In the genomic region with DNA sequence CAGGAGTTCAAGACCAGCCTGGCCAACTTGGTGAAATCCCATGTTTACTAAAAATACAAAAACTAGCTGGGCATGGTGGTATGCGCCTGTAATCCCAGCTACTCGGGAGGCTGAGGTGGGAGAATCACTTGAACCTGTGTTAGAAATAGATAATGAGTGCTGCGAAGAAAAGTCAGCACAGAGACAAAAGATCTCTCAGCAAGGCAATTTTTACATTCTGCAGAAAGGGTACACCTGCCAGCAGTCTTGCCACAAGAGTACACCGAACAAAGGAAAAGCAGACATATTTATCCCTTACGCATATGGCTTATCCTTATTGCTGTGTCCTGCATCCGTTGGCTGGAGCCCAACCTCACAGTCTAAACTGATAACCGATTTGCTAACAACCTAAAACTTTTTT, we compare ENCODE assay signal across 20 cellular contexts. TPM values are rescaled to one million over a fixed set of nuclear protein-coding genes. Genes with fewer than 3 reads are reported as not detected.
DNase-seq lines count a peak whose midpoint lies in the region; ATAC-seq, FAIRE-seq and TF ChIP-seq lines count a peak whose summit lies in the region.
"Had no signal": no experiment of that assay in that cellular context is flagged by ENCODE, and none has a peak within 500 bp of the region (broad histone marks: within the 10 kb centered on the region; RNA-seq: fewer than 3 reads in every experiment).

No MANE protein-coding gene starts in this region.

- H4K20me1 ChIP-seq in HCT116 (ENCODE audit: insufficient read depth) (no peaks in the 10 kb centered on the region), MM.1S (ENCODE audit: insufficient read depth, low read length) (no peaks in the 10 kb centered on the region), K562 (replicated peaks; ENCODE audit: control insufficient read depth, insufficient read depth, low read length) (no peaks in the 10 kb centered on the region)
- H4K20me1 ChIP-seq: BLaER1 treated with 17β-estradiol and CSF1 and Interleukin-3, amounts not matched to agents 10 nM and 100 nM had no signal

- CTCF ChIA-PET in HCT116 (lab: Charles Lee): no interaction called here
- CTCF ChIA-PET in K562 (lab: Yijun Ruan, JAX; ENCODE audit: low intra/inter-chr PET ratio): no interaction called here

- no peaks in the 10 kb centered on the region for H3K36me3 ChIP-seq in HCT116 (ENCODE audit: control insufficient read depth in 1 of 2, insufficient read depth in 2 of 2, low read length in 2 of 2)
- no peaks in the 10 kb centered on the region for H3K36me3 ChIP-seq in MM.1S (replicated peaks; ENCODE audit: insufficient read depth, low read length)
- no peaks in the 10 kb centered on the region for H3K36me3 ChIP-seq in K562 (ENCODE audit: control insufficient read depth, insufficient read depth, low read length)
- H3K36me3 ChIP-seq in vagina: no peaks in the 10 kb centered on the region
- H3K36me3 ChIP-seq: BLaER1 treated with 17β-estradiol and CSF1 and Interleukin-3, amounts not matched to agents 10 nM and 100 nM had no signal

- peaks cover 17% of the 10 kb centered on the region for H3F3A ChIP-seq in MM.1S (ENCODE audit: insufficient read depth, low read length)

- TF ChIP-seq CTCF in HCT116 (IDR thresholded peaks at IDR 0.05 in 2 of 3, conservative IDR thresholded peaks at IDR 0.05 in 1 of 3; ENCODE audit: borderline replicate concordance in 1 of 3, insufficient read depth in 1 of 3, low read depth in 2 of 3, low read length in 2 of 3) (no peak), MM.1S (IDR thresholded peaks at IDR 0.05; ENCODE audit: low read length) (no peak), K562 (IDR thresholded peaks at IDR 0.05 in 2 of 3, conservative IDR thresholded peaks at IDR 0.05 in 1 of 3; ENCODE audit: insufficient read depth in 2 of 3, low read depth in 1 of 3, low read length in 3 of 3) (no peak), vagina (IDR thresholded peaks at IDR 0.05) (no peak)

- H3K4me2 ChIP-seq in HCT116 (ENCODE audit: low read length): no peak overlapping the region
- peak overlapping the region; percentile 47; the same call in 1 of the 2 replicates for H3K4me2 ChIP-seq in MM.1S (ENCODE audit: low read depth, low read length)
- no peak overlapping the region for H3K4me2 ChIP-seq in K562 (ENCODE audit: insufficient read depth, low read length)
- H3K4me2 ChIP-seq: A549; BLaER1 treated with 17β-estradiol and CSF1 and Interleukin-3, amounts not matched to agents 10 nM and 100 nM had no signal

- H3K9me2 ChIP-seq in HCT116 (ENCODE audit: insufficient read depth) (no peaks in the 10 kb centered on the region), MM.1S (replicated peaks; ENCODE audit: insufficient read depth, low read length) (no peaks in the 10 kb centered on the region)

- TF ChIP-seq POLR2A in HCT116 (IDR thresholded peaks at IDR 0.05; ENCODE audit: borderline replicate concordance, extremely low read depth, insufficient read depth, insufficient read length): no peak
- TF ChIP-seq POLR2A in K562 (conservative IDR thresholded peaks at IDR 0.05): no peak
- TF ChIP-seq POLR2A in vagina (IDR thresholded peaks at IDR 0.05): no peak

- H3K4me1 ChIP-seq in HCT116 (ENCODE audit: control insufficient read depth in 1 of 2, insufficient read depth in 2 of 2, low read length in 2 of 2) (peaks cover 0 to 7% of the 10 kb centered on the region in 2 experiments; a peak in 1 of 4 replicates), MM.1S (ENCODE audit: low read length) (peaks cover 8% of the 10 kb centered on the region), K562 (replicated peaks in 1 of 2; ENCODE audit: control insufficient read depth in 2 of 2, insufficient read depth in 2 of 2, low read length in 2 of 2) (peaks cover 0 to 4% of the 10 kb centered on the region in 2 experiments; a peak in 1 of 5 replicates), vagina (no peaks in the 10 kb centered on the region)
- H3K4me1 ChIP-seq: A549; BLaER1 treated with 17β-estradiol and CSF1 and Interleukin-3, amounts not matched to agents 10 nM and 100 nM; Caco-2 had no signal

- H3K4me3 ChIP-seq in HCT116 (replicated peaks in 1 of 2; ENCODE audit: low read depth in 1 of 2, low read length in 2 of 2) (no peak overlapping the region), MM.1S (ENCODE audit: low read length) (no peak overlapping the region), K562 (no peak overlapping the region), vagina (no peak overlapping the region)
- H3K4me3 ChIP-seq: A549; BLaER1 treated with 17β-estradiol and CSF1 and Interleukin-3, amounts not matched to agents 10 nM and 100 nM had no signal

- no peaks in the 10 kb centered on the region for H3K9me1 ChIP-seq in K562 (ENCODE audit: control insufficient read depth, insufficient read depth, low read length)

- in situ Hi-C loops in K562 (cut with MboI): no loop called here

- TF ChIP-seq RAD21 in HCT116 (IDR thresholded peaks at IDR 0.05; ENCODE audit: low read depth) (no peak), K562 (CRISPR knock-in tag; conservative IDR thresholded peaks at IDR 0.05 in 1 of 2, IDR thresholded peaks at IDR 0.05 in 1 of 2) (no peak)

- BruUV-seq in HCT116 (replicated peaks; lab: Mats Ljungman, UMichigan) (no TSS peak), K562 (replicated peaks; lab: Mats Ljungman, UMichigan) (no TSS peak)

- H3K9me3 ChIP-seq in HCT116 (ENCODE audit: control insufficient read depth in 1 of 2, insufficient read depth in 1 of 2, low read depth in 1 of 2, low read length in 2 of 2) (no peaks in the 10 kb centered on the region), MM.1S (replicated peaks; ENCODE audit: insufficient read depth, low read length) (no peaks in the 10 kb centered on the region), K562 (replicated peaks; ENCODE audit: control insufficient read depth, insufficient read depth, low read depth, low read length) (no peaks in the 10 kb centered on the region; the same call in 1 of the 2 replicates), vagina (no peaks in the 10 kb centered on the region)

- intact Hi-C loops in HCT116 (cut with micrococcal nuclease) (no loop called here), K562 (cut with micrococcal nuclease) (no loop called here), vagina (cut with DNase I) (no loop called here)

- ATAC-seq in HCT116 (no peak), K562 (no peak), GM21528 (IDR thresholded peaks at IDR 0.05; ENCODE audit: low FRiP score, unreplicated experiment) (no peak)
- ATAC-seq: A549; CD8-positive, alpha-beta T cell had no signal

- H3K27ac ChIP-seq in HCT116 (ENCODE audit: low read depth, low read length) (no peak overlapping the region), MM.1S (ENCODE audit: low read length) (no peak overlapping the region; the same call in 1 of the 2 replicates), K562 (ENCODE audit: extremely low read depth, low read depth, low read length) (no peak overlapping the region), vagina (no peak overlapping the region)
- H3K27ac ChIP-seq: 22Rv1; A549; BLaER1 treated with 17β-estradiol and CSF1 and Interleukin-3, amounts not matched to agents 10 nM and 100 nM; C4-2B had no signal

- H2AFZ ChIP-seq in HCT116 (ENCODE audit: low read depth, low read length, poor library complexity, severe bottlenecking): no peak overlapping the region
- no peak overlapping the region for H2AFZ ChIP-seq in MM.1S (ENCODE audit: low read length)
- no peak overlapping the region for H2AFZ ChIP-seq in K562 (ENCODE audit: low read depth, low read length)

- H3K27me3 ChIP-seq in HCT116 (ENCODE audit: insufficient read depth, low read length) (no peaks in the 10 kb centered on the region), MM.1S (replicated peaks; ENCODE audit: insufficient read depth, low read length) (no peaks in the 10 kb centered on the region), K562 (ENCODE audit: control insufficient read depth in 2 of 2, insufficient read depth in 2 of 2, low read length in 2 of 2) (no peaks in the 10 kb centered on the region), vagina (no peaks in the 10 kb centered on the region)
- H3K27me3 ChIP-seq: BLaER1 treated with 17β-estradiol and CSF1 and Interleukin-3, amounts not matched to agents 10 nM and 100 nM had no signal

- H3K9ac ChIP-seq in HCT116 (ENCODE audit: low read length) (no peak overlapping the region), MM.1S (ENCODE audit: low read length) (no peak overlapping the region), K562 (ENCODE audit: insufficient read depth in 1 of 2, low read depth in 2 of 2, low read length in 2 of 2) (no peak overlapping the region)
- H3K9ac ChIP-seq: BLaER1 treated with 17β-estradiol and CSF1 and Interleukin-3, amounts not matched to agents 10 nM and 100 nM had no signal

- no peak for TF ChIP-seq EP300 in K562 (IDR thresholded peaks at IDR 0.05; ENCODE audit: low read length)

- 39% methylated on average over 7 of the region's 7 CpGs for WGBS in K562 (ENCODE audit: insufficient coverage, low coverage, missing lambda C conversion rate)

- RAD21 ChIA-PET in HCT116 (lab: Charles Lee; ENCODE audit: low non-redundant PET in 1 of 2, low total read pairs in 2 of 2, uncharacterized antibody in 2 of 2, unreplicated experiment in 2 of 2): no interaction called here

- no peak for DNase-seq in HCT116 (ENCODE audit: low read depth, low spot score)
- no peak for DNase-seq in MM.1S
- no peak for DNase-seq in K562 (ENCODE audit: extremely low read depth in 1 of 4, low spot score in 3 of 4)
- DNase-seq in NCI-H1694 treated with DMSO at 0.1 percent for 48 hours (lab: John Stamatoyannopoulos, UW): no peak
- DNase-seq in vagina (ENCODE audit: extremely low spot score in 2 of 2): no peak
- DNase-seq: AML-193; Caco-2; Calu3; CD4-positive, alpha-beta T cell; CD8-positive, alpha-beta T cell; DMS79 treated with DMSO at 0.1 percent for 48 hours; GF-D8 had no signal

- POLR2A ChIA-PET in HCT116 (lab: Charles Lee): no interaction called here
- POLR2A ChIA-PET in K562 (lab: Yijun Ruan, JAX): no interaction called here

- H3K79me2 ChIP-seq in HCT116 (ENCODE audit: insufficient read depth, low read length): no peaks in the 10 kb centered on the region
- no peaks in the 10 kb centered on the region for H3K79me2 ChIP-seq in MM.1S (ENCODE audit: low read length)
- no peaks in the 10 kb centered on the region for H3K79me2 ChIP-seq in K562 (ENCODE audit: control insufficient read depth, insufficient read depth, low read length)

- no peak for FAIRE-seq in K562 (lab: Jason Lieb, UNC)
- FAIRE-seq: D721Med, G401.6, GM12892 had no signal

RNA-seq across cellular contexts. Expression of a gene that starts 16.2 kb away (rescaled TPM):
- total RNA-seq in HCT116 (2021; ENCODE audit: unreplicated experiment) (69.5 TPM), K562 (2014; rRNA removed) (61.7 and 66.2 TPM in 2 replicates), K562 (2014; rRNA removed; fragmentation: Illumina TruSeq; extraction: Trizol) (109 and 122 TPM in 2 replicates), K562 (2015; rRNA removed; fragmentation: Illumina TruSeq; extraction: Trizol) (89.1 and 97.0 TPM in 2 replicates), K562 (2021) (67.8 and 68.4 TPM in 2 replicates), vagina (62.6 TPM)
- polyA plus RNA-seq in HCT116 (2012): 28.8 and 34.2 TPM in 2 replicates
- 38.9 and 193 TPM in 2 replicates for total RNA-seq in K562 (2011; cell fraction: chromatin; rRNA removed; ENCODE audit: low replicate concordance)
- total RNA-seq in K562 (2011; cell fraction: nucleolus; rRNA removed): 20.5 and 30.5 TPM in 2 replicates
- total RNA-seq in K562 (2011; cell fraction: nucleoplasm; rRNA removed): 55.7 and 82.8 TPM in 2 replicates
- polyA plus RNA-seq in K562 (2011; rRNA removed) (67.3 and 85.2 TPM in 2 replicates), K562 (2014; fragmentation: Illumina TruSeq; extraction: Trizol) (70.2 and 85.7 TPM in 2 replicates), K562 (2014; fragmentation: Nextera tagmentation; extraction: Ambion mirVana) (10 to 100 TPM; 31.0 to 40.7 TPM), K562 (2014; rRNA removed) (55.2 and 64.0 TPM in 2 replicates)
- polyA plus RNA-seq in K562 (2011; cell fraction: cytosol; rRNA removed): 6.1 and 19.2 TPM in 2 replicates
- polyA plus RNA-seq in K562 (2011; cell fraction: nucleus; rRNA removed): 22.7 and 36.5 TPM in 2 replicates
- 51.9 and 53.1 TPM in 2 replicates for polyA plus RNA-seq in K562 (2012)
- polyA minus RNA-seq in K562 (2011; rRNA and poly(A)+ RNA removed): 94.7 and 107 TPM in 2 replicates
- 21.1 and 29.6 TPM in 2 replicates for polyA minus RNA-seq in K562 (2011; cell fraction: cytosol; rRNA and poly(A)+ RNA removed)
- 26.1 and 57.8 TPM in 2 replicates for polyA minus RNA-seq in K562 (2011; cell fraction: nucleus; rRNA and poly(A)+ RNA removed)
